28 cellular contexts compared by ENCODE assay signal in genomic region chr17:34259151-34259550, GRCh38. TPM values are rescaled to one million over a fixed set of nuclear protein-coding genes. Genes with fewer than 3 reads are reported as not detected.
DNase-seq lines count a peak whose midpoint lies in the region; ATAC-seq and TF ChIP-seq lines count a peak whose summit lies in the region.
"Had no signal": no experiment of that assay in that cellular context is flagged by ENCODE, and none has a peak within 500 bp of the region (broad histone marks: within the 10 kb centered on the region; RNA-seq: fewer than 3 reads in every experiment).

No MANE protein-coding gene starts in this region.

- in situ Hi-C loops in astrocyte of the spinal cord (cut with HindIII; ENCODE audit: low sequenced_read_pairs) = no loop called here

- TF ChIP-seq CTCF in astrocyte of the spinal cord (IDR thresholded peaks at IDR 0.05; ENCODE audit: low read depth, low read length) (no peak), fibroblast of the aortic adventitia (IDR thresholded peaks at IDR 0.05; ENCODE audit: insufficient read depth, low read length) (no peak)

- H3K79me2 ChIP-seq in ACC112 (ENCODE audit: control insufficient read depth, insufficient read depth, low read length, unreplicated experiment) = peaks cover 3% of the 10 kb centered on the region

- H2AFZ ChIP-seq in ACC112 (ENCODE audit: low read length, unreplicated experiment) = no peak overlapping the region

- H3K36me3 ChIP-seq in ACC112 (ENCODE audit: insufficient read depth, low read length) = no peaks in the 10 kb centered on the region
- H3K36me3 ChIP-seq: upper lobe of right lung had no signal

- no peak for ATAC-seq in HG03469 (IDR thresholded peaks at IDR 0.05; ENCODE audit: unreplicated experiment)
- ATAC-seq: activated CD8-positive, alpha-beta memory T cell treated with anti-CD3 and anti-CD28 coated beads, Interleukin-2, amount 10 ng/mL, durations not matched to agents 7 days and 5 days; esophagus mucosa; left lobe of liver; Right ventricle myocardium inferior; upper lobe of right lung had no signal

- DNase-seq in HCEC 1CT = peak; percentile 47
- DNase-seq in astrocyte of the spinal cord (ENCODE audit: low read depth, low spot score) = peak; percentile 60
- peak; percentile 91 for DNase-seq in fibroblast of the aortic adventitia (ENCODE audit: low read depth)
- DNase-seq in stimulated activated CD4-positive, alpha-beta T cell treated with anti-CD3 and anti-CD28 coated beads, Interleukin-15, amount 100 ng/mL, for 24 hours = no peak
- DNase-seq in activated CD8-positive, alpha-beta memory T cell treated with anti-CD3 and anti-CD28 coated beads for 24 hours = no peak
- DNase-seq in NCI-H146 treated with DMSO at 0.1 percent for 48 hours (lab: John Stamatoyannopoulos, UW; ENCODE audit: unreplicated experiment) = no peak
- DNase-seq: activated CD4-positive, alpha-beta T cell treated with anti-CD3 and anti-CD28 coated beads for 48 hours; activated CD8-positive, alpha-beta memory T cell treated with anti-CD3 and anti-CD28 coated beads, Interleukin-2, amount 10 ng/mL, durations not matched to agents 7 days and 5 days; activated naive CD4-positive, alpha-beta T cell treated with anti-CD3 and anti-CD28 coated beads, Interleukin-2, amount 50 U/mL, for 16 hours; anterior cingulate cortex; Calu3; cerebellar nuclear complex; effector CD8-positive, alpha-beta T cell; H7; KBM-7; mesendoderm; MV-4-11; NCI-H187 treated with DMSO at 0.1 percent for 48 hours; NCI-H774; nucleus accumbens; upper lobe of right lung had no signal

- no peak overlapping the region for H3K4me3 ChIP-seq in ACC112 (ENCODE audit: low read depth, low read length)
- no peak overlapping the region for H3K4me3 ChIP-seq in astrocyte of the spinal cord (ENCODE audit: low read depth, low read length)
- H3K4me3 ChIP-seq in fibroblast of the aortic adventitia (ENCODE audit: low read depth, low read length) = no peak overlapping the region
- H3K4me3 ChIP-seq: upper lobe of right lung had no signal

- H3K27me3 ChIP-seq in ACC112 (ENCODE audit: insufficient read depth, low read length) = no peaks in the 10 kb centered on the region
- H3K27me3 ChIP-seq: upper lobe of right lung had no signal

- H3K4me1 ChIP-seq in ACC112 (ENCODE audit: control insufficient read depth, insufficient read depth, low read length, unreplicated experiment) = peaks cover 22% of the 10 kb centered on the region

- peak overlapping the region; percentile 56 for H3K27ac ChIP-seq in ACC112 (ENCODE audit: low read depth, low read length)
- H3K27ac ChIP-seq: C4-2B, upper lobe of right lung had no signal

RNA-seq across cellular contexts. Expression of gene CCL2, which starts 4.1 kb away (rescaled TPM):
- total RNA-seq in fibroblast of the aortic adventitia (ENCODE audit: low replicate concordance) = 11.1 and 109 TPM in 2 replicates

RNA-seq across cellular contexts. Expression of gene CCL7, which starts 10.9 kb away (rescaled TPM):
- total RNA-seq in fibroblast of the aortic adventitia (ENCODE audit: low replicate concordance) = not detected in 2 replicates
- total RNA-seq: A673; activated CD8-positive, alpha-beta memory T cell treated with anti-CD3 and anti-CD28 coated beads, Interleukin-2, amount 10 ng/mL, durations not matched to agents 7 days and 5 days; Calu3; esophagus mucosa; H7; left lobe of liver; Right ventricle myocardium inferior; upper lobe of right lung had no signal

RNA-seq across cellular contexts. Expression of gene CCL11, which starts 26.4 kb away (rescaled TPM):
- not detected in 2 replicates for total RNA-seq in fibroblast of the aortic adventitia (ENCODE audit: low replicate concordance)
- total RNA-seq: A673; activated CD8-positive, alpha-beta memory T cell treated with anti-CD3 and anti-CD28 coated beads, Interleukin-2, amount 10 ng/mL, durations not matched to agents 7 days and 5 days; Calu3; H7; left lobe of liver had no signal

Comparison
In these comparisons a context has a peak if more than half of its experiments do, and no peak if none do; other contexts are left out.
1. DNase-seq: peak in HCEC 1CT (single experiment), astrocyte of the spinal cord (single experiment) and fibroblast of the aortic adventitia (single experiment); none in stimulated activated CD4-positive, alpha-beta T cell treated with anti-CD3 and anti-CD28 coated beads, Interleukin-15, amount 100 ng/mL, for 24 hours (single experiment), activated CD8-positive, alpha-beta memory T cell treated with anti-CD3 and anti-CD28 coated beads for 24 hours (single experiment) and NCI-H146 treated with DMSO at 0.1 percent for 48 hours (single experiment).